ENCODE assay signal across 1 cellular context in the genomic region with DNA sequence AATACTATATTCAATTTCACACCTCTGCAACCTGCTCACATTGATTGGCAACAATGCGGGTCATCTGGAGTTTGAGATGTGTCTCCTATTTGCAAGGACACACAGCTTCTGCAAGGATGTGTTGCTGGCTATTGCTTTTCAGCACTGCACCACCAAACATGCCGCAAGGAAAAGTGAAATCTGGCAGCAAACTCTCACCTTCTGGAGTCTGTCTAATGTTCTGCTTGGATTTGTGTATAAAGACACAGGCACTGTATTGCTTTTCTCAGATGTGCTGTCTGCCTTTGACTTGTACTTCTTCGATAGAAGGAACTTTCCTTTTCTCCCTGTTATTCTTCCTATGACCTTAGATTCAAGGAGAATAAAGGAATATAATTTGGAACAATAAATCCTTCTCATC.
TF ChIP-seq lines count a peak whose summit lies in the region.

No MANE protein-coding gene starts in this region.

TF ChIP-seq in H1, 55 proteins besides CTCF, POLR2A, EP300 and RAD21 (continued from another document):
- TF ChIP-seq EGR1 (IDR thresholded peaks at IDR 0.05; ENCODE audit: borderline replicate concordance, low read depth, low read length) (no peak), GABPA (IDR thresholded peaks at IDR 0.05; ENCODE audit: borderline replicate concordance, insufficient read depth, low read length) (no peak), ZNF274 (IDR thresholded peaks at IDR 0.05; ENCODE audit: borderline replicate concordance, extremely low read depth, low read length) (no peak), SAP30 (IDR thresholded peaks at IDR 0.05; ENCODE audit: insufficient read depth, insufficient replicate concordance, low read length) (no peak), ATF2 (IDR thresholded peaks at IDR 0.05; ENCODE audit: low read length) (no peak), KDM4A (IDR thresholded peaks at IDR 0.05; ENCODE audit: low read depth, low read length, severe bottlenecking) (no peak), CHD7 (IDR thresholded peaks at IDR 0.05; ENCODE audit: insufficient replicate concordance, low read length) (no peak), TBP (IDR thresholded peaks at IDR 0.05; ENCODE audit: low read depth, low read length) (no peak), CHD2 (IDR thresholded peaks at IDR 0.05; ENCODE audit: low read length) (no peak), SP2 (IDR thresholded peaks at IDR 0.05; ENCODE audit: low read length) (no peak)
TF ChIP-seq in H1: peak in this region for 0.
